In the genomic region with DNA sequence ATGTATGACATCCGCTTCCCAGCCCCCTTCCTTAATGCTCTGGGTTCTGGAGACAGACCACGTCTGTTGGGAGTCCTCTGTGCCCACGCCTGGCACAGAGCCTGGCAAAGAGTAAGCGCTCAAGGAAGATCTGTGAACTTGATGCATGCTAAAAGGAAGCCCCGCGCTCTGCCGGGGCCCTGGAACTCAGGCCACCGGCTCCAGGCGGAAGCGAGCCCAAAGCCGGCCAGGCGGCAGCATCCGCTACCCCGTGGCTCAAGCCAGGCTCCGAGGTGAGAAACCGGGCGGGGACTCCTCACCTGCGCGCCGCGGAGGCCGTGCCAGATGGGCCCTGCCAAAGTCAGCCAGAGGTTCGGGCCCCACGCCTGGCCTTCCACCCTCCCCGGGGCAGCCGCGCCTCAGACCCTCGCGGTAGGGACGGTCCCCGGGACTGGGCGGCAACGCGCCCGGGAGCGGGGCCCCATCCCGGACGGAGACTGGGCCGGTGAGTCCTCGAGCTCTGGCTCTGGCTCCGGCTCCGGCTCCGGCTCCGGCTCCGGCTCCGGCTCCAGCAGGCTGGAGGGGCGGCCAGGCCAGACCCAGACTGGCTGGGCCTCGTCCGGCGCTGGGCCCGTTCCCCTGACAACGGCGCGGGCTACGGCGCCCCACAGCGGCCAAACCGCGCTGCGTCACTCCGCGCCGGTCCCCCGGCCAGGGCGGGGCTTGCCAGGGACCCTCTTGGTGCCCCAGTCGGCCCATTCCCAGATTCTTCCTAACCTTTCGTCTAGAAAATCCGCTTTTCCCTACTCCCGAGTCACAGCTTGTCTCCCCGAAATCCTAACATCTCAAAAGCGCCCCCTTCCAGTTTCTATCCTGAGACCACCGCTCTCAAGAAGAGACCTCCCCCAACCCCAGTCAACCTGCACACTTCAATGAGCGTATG, we compare ENCODE assay signal across 8 cellular contexts. TPM values are rescaled to one million over a fixed set of nuclear protein-coding genes. Genes with fewer than 3 reads are reported as not detected.
DNase-seq lines count a peak whose midpoint lies in the region; ATAC-seq and TF ChIP-seq lines count a peak whose summit lies in the region.

TSS of gene ZDHHC1 (minus strand) at position 606 of the 922 bp plus-strand sequence. CDS start 8,702 bp downstream, outside the sequence.

- CTCF ChIA-PET in HCT116 (lab: Charles Lee): interaction anchor here (0.8 to 1.5 kb wide), 5 partner anchors 9 to 218 kb away, joined by 3 to 6 read pairs (median 3); no protein-coding TSS in a partner anchor

- TF ChIP-seq RAD21 in HCT116 (IDR thresholded peaks at IDR 0.05; ENCODE audit: low read depth): peak; percentile 72

- intact Hi-C loops in HCT116 (cut with micrococcal nuclease): loop anchor here (5.0 kb wide), 1 partner anchor 169 kb away; the partner anchor contains the start of genes FHOD1 and SLC9A5
- intact Hi-C loops in activated T-helper 1 cell treated with anti-CD3 and anti-CD28 coated beads, Interleukin-12 subunit alpha, Interleukin-12 subunit beta, Interleukin-2, Interleukin-4 antibody, amounts not matched to agents 30 ng/mL and 10 ng/mL and 1 ng/mL, durations not matched to agents 14 hours and 24 hours and 36 hours (cut with micrococcal nuclease): loop anchor here (2.0 to 5.0 kb wide), 3 partner anchors 139 to 464 kb away; partner anchors contain the start of gene PLEKHG4

- H3K4me3 Mint-ChIP-seq in activated T-helper 1 cell treated with anti-CD3 and anti-CD28 coated beads, Interleukin-12 subunit alpha, Interleukin-12 subunit beta, Interleukin-2, Interleukin-4 antibody, amounts not matched to agents 30 ng/mL and 10 ng/mL and 1 ng/mL, durations not matched to agents 14 hours and 24 hours and 36 hours: peak within 1 kb of the TSS; percentile 84

- no TSS peak for BruUV-seq in HCT116 (replicated peaks; lab: Mats Ljungman, UMichigan)

- H3K27me3 ChIP-seq in HCT116 (ENCODE audit: insufficient read depth, low read length) (no peaks in the 10 kb centered on the region), fibroblast of lung (ENCODE audit: control insufficient read depth, insufficient read depth, low read length) (no peaks in the 10 kb centered on the region), muscle layer of duodenum (ENCODE audit: low read depth, low read length) (no peaks in the 10 kb centered on the region), subcutaneous abdominal adipose tissue (ENCODE audit: control insufficient read depth in 5 of 5, insufficient read depth in 4 of 5, low read length in 5 of 5) (no peaks in the 10 kb centered on the region)

- TF ChIP-seq CTCF in HCT116 (IDR thresholded peaks at IDR 0.05 in 2 of 3, conservative IDR thresholded peaks at IDR 0.05 in 1 of 3; ENCODE audit: borderline replicate concordance in 1 of 3, insufficient read depth in 1 of 3, low read depth in 2 of 3, low read length in 2 of 3) (peak; percentile 6 to 52 (median 42); a peak in 3 of 6 replicates), fibroblast of lung (conservative IDR thresholded peaks at IDR 0.05 in 1 of 2, IDR thresholded peaks at IDR 0.05 in 1 of 2; ENCODE audit: low read depth in 1 of 2, low read length in 2 of 2) (no peak)

- H4K20me1 ChIP-seq in HCT116 (ENCODE audit: insufficient read depth) (no peaks in the 10 kb centered on the region), fibroblast of lung (ENCODE audit: control insufficient read depth, extremely low read depth, insufficient read depth, low read length) (no peaks in the 10 kb centered on the region)

- peaks cover 9% of the 10 kb centered on the region for H3K4me1 ChIP-seq in ES-I3 (ENCODE audit: insufficient read depth, low read length)
- H3K4me1 ChIP-seq in HCT116 (ENCODE audit: control insufficient read depth in 1 of 2, insufficient read depth in 2 of 2, low read length in 2 of 2): peaks cover 10 to 19% of the 10 kb centered on the region in 2 experiments; a peak in 3 of 4 replicates
- H3K4me1 ChIP-seq in fibroblast of lung (ENCODE audit: control insufficient read depth, extremely low read depth, insufficient read depth, low read length): peaks cover 2% of the 10 kb centered on the region
- H3K4me1 ChIP-seq in muscle layer of duodenum (ENCODE audit: control insufficient read depth in 1 of 2, insufficient read depth in 2 of 2, low read length in 2 of 2): peaks cover 0 to 9% of the 10 kb centered on the region in 2 donors
- peaks cover 0 to 25% (median 19%) of the 10 kb centered on the region in 5 donors for H3K4me1 ChIP-seq in subcutaneous abdominal adipose tissue (ENCODE audit: control insufficient read depth in 5 of 5, insufficient read depth in 5 of 5, low read length in 5 of 5)

- H3K4me2 ChIP-seq in HCT116 (ENCODE audit: low read length) (peak within 1 kb of the TSS; percentile 86), fibroblast of lung (ENCODE audit: extremely low read depth, insufficient read depth, low read length) (peak within 1 kb of the TSS; percentile 91)

- POLR2A ChIA-PET in HCT116 (lab: Charles Lee): no interaction called here

- TF ChIP-seq POLR2A in HCT116 (IDR thresholded peaks at IDR 0.05; ENCODE audit: borderline replicate concordance, extremely low read depth, insufficient read depth, insufficient read length): peak; percentile 21

- H3K27ac ChIP-seq in HCT116 (ENCODE audit: low read depth, low read length) (peak within 1 kb of the TSS; percentile 76), fibroblast of lung (ENCODE audit: insufficient read depth, low read length) (peak within 1 kb of the TSS; percentile 88), muscle layer of duodenum (ENCODE audit: low read length) (peak within 1 kb of the TSS; percentile 49), subcutaneous abdominal adipose tissue (ENCODE audit: low read depth, low read length) (peak within 1 kb of the TSS; percentile 69)

- RAD21 ChIA-PET in HCT116 (lab: Charles Lee; ENCODE audit: low non-redundant PET in 1 of 2, low total read pairs in 2 of 2, uncharacterized antibody in 2 of 2, unreplicated experiment in 2 of 2): interaction anchor here in 1 of 2 experiments (0.6 kb wide), 1 partner anchor 169 kb away, joined by 3 read pairs; no protein-coding TSS in a partner anchor

- DNase-seq in HCT116 (ENCODE audit: low read depth, low spot score) (no peak), NCI-H2227 (lab: John Stamatoyannopoulos, UW; ENCODE audit: unreplicated experiment) (peak; percentile 81), fibroblast of lung (ENCODE audit: low read depth in 2 of 2) (peak; percentile 65 to 74)
- DNase-seq in activated T-helper 1 cell treated with anti-CD3 and anti-CD28 coated beads, Interleukin-12 subunit alpha, Interleukin-12 subunit beta, Interleukin-2, Interleukin-4 antibody, amounts not matched to agents 30 ng/mL and 10 ng/mL and 1 ng/mL, durations not matched to agents 14 hours and 24 hours and 36 hours (ENCODE audit: low spot score): peak; percentile 34
- DNase-seq in NK-92 treated with Interleukin-12 subunit alpha and Interleukin-12 subunit beta, amount 100 ng/mL, for 24 hours (lab: John Stamatoyannopoulos, UW): no peak

- peak within 1 kb of the TSS; percentile 100 for H2AFZ ChIP-seq in HCT116 (ENCODE audit: low read depth, low read length, poor library complexity, severe bottlenecking)
- peak within 1 kb of the TSS; percentile 95 for H2AFZ ChIP-seq in fibroblast of lung (ENCODE audit: low read length)

- peak within 1 kb of the TSS; percentile 50 for H3K27ac Mint-ChIP-seq in activated T-helper 1 cell treated with anti-CD3 and anti-CD28 coated beads, Interleukin-12 subunit alpha, Interleukin-12 subunit beta, Interleukin-2, Interleukin-4 antibody, amounts not matched to agents 30 ng/mL and 10 ng/mL and 1 ng/mL, durations not matched to agents 14 hours and 24 hours and 36 hours

- H3K9me2 ChIP-seq in HCT116 (ENCODE audit: insufficient read depth): no peaks in the 10 kb centered on the region

- peak; percentile 94 for ATAC-seq in HCT116

- H3K36me3 ChIP-seq in ES-I3 (ENCODE audit: insufficient read depth, low read length) (no peaks in the 10 kb centered on the region), HCT116 (ENCODE audit: control insufficient read depth in 1 of 2, insufficient read depth in 2 of 2, low read length in 2 of 2) (no peaks in the 10 kb centered on the region), fibroblast of lung (ENCODE audit: control insufficient read depth, insufficient read depth, low read length) (no peaks in the 10 kb centered on the region), muscle layer of duodenum (ENCODE audit: control insufficient read depth in 1 of 2, insufficient read depth in 2 of 2, low read length in 2 of 2) (no peaks in the 10 kb centered on the region), subcutaneous abdominal adipose tissue (ENCODE audit: control insufficient read depth in 5 of 5, insufficient read depth in 5 of 5, low read length in 5 of 5) (no peaks in the 10 kb centered on the region)

- H3K4me1 Mint-ChIP-seq in activated T-helper 1 cell treated with anti-CD3 and anti-CD28 coated beads, Interleukin-12 subunit alpha, Interleukin-12 subunit beta, Interleukin-2, Interleukin-4 antibody, amounts not matched to agents 30 ng/mL and 10 ng/mL and 1 ng/mL, durations not matched to agents 14 hours and 24 hours and 36 hours (ENCODE audit: low read depth): peaks cover 10% of the 10 kb centered on the region

- H3K9ac ChIP-seq in ES-I3 (ENCODE audit: low read depth, low read length): peak within 1 kb of the TSS; percentile 74
- peak within 1 kb of the TSS; percentile 89 for H3K9ac ChIP-seq in HCT116 (ENCODE audit: low read length)
- peak within 1 kb of the TSS; percentile 91 for H3K9ac ChIP-seq in fibroblast of lung (ENCODE audit: insufficient read depth, low read length)
- H3K9ac ChIP-seq in subcutaneous abdominal adipose tissue (ENCODE audit: low read length in 5 of 5): peak within 1 kb of the TSS; percentile 86 to 93 (median 91)

- H3K9me3 Mint-ChIP-seq in activated T-helper 1 cell treated with anti-CD3 and anti-CD28 coated beads, Interleukin-12 subunit alpha, Interleukin-12 subunit beta, Interleukin-2, Interleukin-4 antibody, amounts not matched to agents 30 ng/mL and 10 ng/mL and 1 ng/mL, durations not matched to agents 14 hours and 24 hours and 36 hours: no peaks in the 10 kb centered on the region

- H3K4me3 ChIP-seq in HCT116 (replicated peaks in 1 of 2; ENCODE audit: low read depth in 1 of 2, low read length in 2 of 2): peak within 1 kb of the TSS; percentile 82 to 92
- peak within 1 kb of the TSS; percentile 66 to 91 (median 72) for H3K4me3 ChIP-seq in fibroblast of lung (replicated peaks in 1 of 4; ENCODE audit: control extremely low read depth in 1 of 4, insufficient read depth in 1 of 4, low read depth in 3 of 4, low read length in 4 of 4)
- H3K4me3 ChIP-seq in muscle layer of duodenum (ENCODE audit: low read depth in 1 of 2, low read length in 2 of 2): peak within 1 kb of the TSS; percentile 67 to 71
- H3K4me3 ChIP-seq in subcutaneous abdominal adipose tissue (ENCODE audit: low read depth in 1 of 5, low read length in 5 of 5): peak within 1 kb of the TSS; percentile 75 to 87 (median 77)

- peaks cover 44% of the 10 kb centered on the region for H3K27me3 Mint-ChIP-seq in activated T-helper 1 cell treated with anti-CD3 and anti-CD28 coated beads, Interleukin-12 subunit alpha, Interleukin-12 subunit beta, Interleukin-2, Interleukin-4 antibody, amounts not matched to agents 30 ng/mL and 10 ng/mL and 1 ng/mL, durations not matched to agents 14 hours and 24 hours and 36 hours (ENCODE audit: insufficient read depth)

- H3K79me2 ChIP-seq in HCT116 (ENCODE audit: insufficient read depth, low read length): no peaks in the 10 kb centered on the region
- H3K79me2 ChIP-seq in fibroblast of lung (ENCODE audit: control insufficient read depth, insufficient read depth, low read length): no peaks in the 10 kb centered on the region

- H3K36me3 Mint-ChIP-seq in activated T-helper 1 cell treated with anti-CD3 and anti-CD28 coated beads, Interleukin-12 subunit alpha, Interleukin-12 subunit beta, Interleukin-2, Interleukin-4 antibody, amounts not matched to agents 30 ng/mL and 10 ng/mL and 1 ng/mL, durations not matched to agents 14 hours and 24 hours and 36 hours (ENCODE audit: low read depth): peaks cover 2% of the 10 kb centered on the region

- H3K9me3 ChIP-seq in ES-I3 (ENCODE audit: control insufficient read depth, insufficient read depth, low read length) (no peaks in the 10 kb centered on the region), HCT116 (ENCODE audit: control insufficient read depth in 1 of 2, insufficient read depth in 1 of 2, low read depth in 1 of 2, low read length in 2 of 2) (no peaks in the 10 kb centered on the region), fibroblast of lung (ENCODE audit: control insufficient read depth, insufficient read depth, low read depth, low read length) (no peaks in the 10 kb centered on the region), muscle layer of duodenum (ENCODE audit: control insufficient read depth in 1 of 2, low read length in 2 of 2) (no peaks in the 10 kb centered on the region), subcutaneous abdominal adipose tissue (ENCODE audit: control insufficient read depth in 5 of 5, low read length in 5 of 5) (no peaks in the 10 kb centered on the region)

RNA-seq across cellular contexts. Expression of gene ZDHHC1, which starts in this region (rescaled TPM):
- total RNA-seq in HCT116 (2021; ENCODE audit: unreplicated experiment) (9.1 TPM), fibroblast of lung (4.4 and 6.4 TPM in 2 replicates)
- 7.0 and 8.8 TPM in 2 replicates for polyA plus RNA-seq in HCT116 (2012)
- 0.76 and 0.88 TPM in 2 replicates for total RNA-seq in activated T-helper 1 cell treated with anti-CD3 and anti-CD28 coated beads, Interleukin-12 subunit alpha, Interleukin-12 subunit beta, Interleukin-2, Interleukin-4 antibody, amounts not matched to agents 30 ng/mL and 10 ng/mL and 1 ng/mL, durations not matched to agents 14 hours and 24 hours and 36 hours
- 2.3 and 2.7 TPM in 2 replicates for polyA plus RNA-seq in fibroblast of lung
- 4.7 TPM in 2 replicates for polyA plus RNA-seq in fibroblast of lung (2012)
- 4.3 and 29.2 TPM in 2 replicates for polyA minus RNA-seq in fibroblast of lung (ENCODE audit: low replicate concordance)

Comparison
In these comparisons a context has a peak if more than half of its experiments do, and no peak if none do; other contexts are left out.
1. Peak in DNase-seq in activated T-helper 1 cell treated with anti-CD3 and anti-CD28 coated beads, Interleukin-12 subunit alpha, Interleukin-12 subunit beta, Interleukin-2, Interleukin-4 antibody, amounts not matched to agents 30 ng/mL and 10 ng/mL and 1 ng/mL, durations not matched to agents 14 hours and 24 hours and 36 hours; RNA of the gene not detected or under 1 TPM.
2. DNase-seq: peak in NCI-H2227 (single experiment) and fibroblast of lung (2 of 2); none in HCT116 (single experiment) and NK-92 treated with Interleukin-12 subunit alpha and Interleukin-12 subunit beta, amount 100 ng/mL, for 24 hours (single experiment).
3. CTCF ChIP-seq: peak in HCT116 (3 of 3); none in fibroblast of lung (0 of 2).
4. Peak in every context shown above with its lines, with median percentiles within 50 percentile points of each other: H3K9ac ChIP-seq, H3K27ac ChIP-seq and H3K4me3 ChIP-seq.